In the genomic region with DNA sequence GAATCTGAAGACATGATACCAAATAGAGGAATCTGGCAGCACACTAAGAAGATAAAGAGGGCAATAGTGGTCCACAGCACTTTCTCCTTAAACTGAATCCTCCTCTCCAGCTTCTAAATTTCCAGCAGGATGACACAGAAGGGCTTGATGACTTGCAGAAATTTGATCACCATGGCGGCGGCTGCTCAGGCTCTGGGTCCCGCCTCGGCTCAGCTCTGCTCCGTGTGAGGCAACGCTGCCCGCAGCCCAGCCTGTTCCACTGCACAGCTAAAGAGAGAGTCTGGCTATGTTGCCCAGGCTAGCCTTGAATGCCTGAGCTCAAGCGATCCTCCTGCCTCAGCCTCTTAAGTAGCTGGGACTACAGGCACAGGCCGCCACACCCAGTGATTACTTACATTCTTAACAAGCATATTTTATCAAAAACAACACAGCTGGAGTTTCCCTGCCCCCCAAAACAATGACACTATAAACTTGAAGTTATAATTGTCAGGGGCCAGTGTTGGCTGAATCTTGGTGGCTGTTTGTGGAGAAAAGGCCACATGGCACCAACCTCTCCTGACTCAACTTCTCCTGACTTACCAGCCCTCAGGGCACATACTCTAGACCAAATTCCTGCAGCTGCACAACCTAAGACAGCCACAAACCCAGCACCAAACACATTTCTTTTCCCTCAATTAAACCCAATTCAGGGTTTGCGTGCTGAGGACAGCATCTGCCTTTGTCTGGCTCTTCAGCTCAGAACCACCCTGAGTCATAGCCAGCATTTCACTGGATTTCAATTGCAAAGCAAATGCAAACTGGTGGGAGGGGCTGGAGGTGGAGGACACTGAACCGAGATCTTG, we compare ENCODE assay signal across 11 cellular contexts. TPM values are rescaled to one million over a fixed set of nuclear protein-coding genes. Genes with fewer than 3 reads are reported as not detected.
DNase-seq lines count a peak whose midpoint lies in the region; ATAC-seq and TF ChIP-seq lines count a peak whose summit lies in the region.
"Had no signal": no experiment of that assay in that cellular context is flagged by ENCODE, and none has a peak within 500 bp of the region (broad histone marks: within the 10 kb centered on the region; RNA-seq: fewer than 3 reads in every experiment).

No MANE protein-coding gene starts in this region.

- intact Hi-C loops in mammary epithelial cell (cut with micrococcal nuclease): no loop called here
- intact Hi-C loops in heart right ventricle (cut with DNase I): no loop called here

- peak overlapping the region; percentile 55 for H2AK5ac ChIP-seq in mesenchymal stem cell (ENCODE audit: low read length, severe bottlenecking)

- H3K79me1 ChIP-seq in mesenchymal stem cell (replicated peaks; ENCODE audit: low read length, poor library complexity, severe bottlenecking): no peaks in the 10 kb centered on the region

- BruUV-seq in mammary epithelial cell (replicated peaks; lab: Mats Ljungman, UMichigan): no TSS peak

- no peak overlapping the region for H4K8ac ChIP-seq in mesenchymal stem cell (ENCODE audit: low read length)

- H2AFZ ChIP-seq in Loucy (ENCODE audit: low read length) (peak overlapping the region; percentile 72), mammary epithelial cell (ENCODE audit: low read depth, low read length) (peak overlapping the region; percentile 17), mesenchymal stem cell (ENCODE audit: low read depth, low read length) (peak overlapping the region; percentile 70)

- H3K79me2 ChIP-seq in Loucy (ENCODE audit: insufficient read depth, low read length): no peaks in the 10 kb centered on the region
- no peaks in the 10 kb centered on the region for H3K79me2 ChIP-seq in mammary epithelial cell (ENCODE audit: insufficient read depth, low read length)

- peaks cover 33% of the 10 kb centered on the region for H3K4me1 ChIP-seq in Loucy (ENCODE audit: insufficient read depth, low read length, poor library complexity, severe bottlenecking)
- peaks cover 8% of the 10 kb centered on the region for H3K4me1 ChIP-seq in mammary epithelial cell (ENCODE audit: insufficient read depth, low read length)
- H3K4me1 ChIP-seq in mesenchymal stem cell (ENCODE audit: control insufficient read depth, insufficient read depth, low read depth, low read length): peaks cover 10% of the 10 kb centered on the region
- H3K4me1 ChIP-seq in heart right ventricle: peaks cover 0 to 9% (median 0%) of the 10 kb centered on the region in 9 donors

- no peak overlapping the region for H3K4me3 Mint-ChIP-seq in stimulated activated naive B cell treated with anti-CD40 and anti-IgM and Interleukin-4, amounts not matched to agents 10 μg/mL and 1 μg/mL and 100 μg/mL, for 72 hours
- H3K4me3 Mint-ChIP-seq: stimulated activated naive CD8-positive, alpha-beta T cell treated with anti-CD3 and anti-CD28 coated beads, Interleukin-15, Interleukin-2, amounts not matched to agents 100 ng/mL and 50 ng/mL, for 24 hours; T-helper 2 cell treated with Interferon-gamma antibody and Interleukin-4, amounts not matched to agents 5 μg/mL and 100 μg/mL, for 36 hours had no signal

- TF ChIP-seq CTCF in Loucy (conservative IDR thresholded peaks at IDR 0.05; ENCODE audit: low read length): no peak
- TF ChIP-seq CTCF in mammary epithelial cell (conservative IDR thresholded peaks at IDR 0.05 in 1 of 2, IDR thresholded peaks at IDR 0.05 in 1 of 2; ENCODE audit: extremely low read depth in 1 of 2, insufficient read depth in 1 of 2, low read depth in 1 of 2, low read length in 2 of 2): no peak
- no peak for TF ChIP-seq CTCF in heart right ventricle (IDR thresholded peaks at IDR 0.05)

- H3K9me3 ChIP-seq in Loucy (ENCODE audit: insufficient read depth, low read depth, low read length) (peaks cover 5% of the 10 kb centered on the region; the same call in 1 of the 2 replicates), mammary epithelial cell (replicated peaks; ENCODE audit: insufficient read depth, low read length) (no peaks in the 10 kb centered on the region), mesenchymal stem cell (ENCODE audit: control insufficient read depth, low read length) (no peaks in the 10 kb centered on the region), heart right ventricle (no peaks in the 10 kb centered on the region)

- no peak overlapping the region for H2BK12ac ChIP-seq in mesenchymal stem cell (ENCODE audit: low read length in 2 of 2)

- no peaks in the 10 kb centered on the region for H3K9me3 Mint-ChIP-seq in stimulated activated naive B cell treated with anti-CD40 and anti-IgM and Interleukin-4, amounts not matched to agents 10 μg/mL and 1 μg/mL and 100 μg/mL, for 72 hours
- H3K9me3 Mint-ChIP-seq: stimulated activated naive CD8-positive, alpha-beta T cell treated with anti-CD3 and anti-CD28 coated beads, Interleukin-15, Interleukin-2, amounts not matched to agents 100 ng/mL and 50 ng/mL, for 24 hours; T-helper 2 cell treated with Interferon-gamma antibody and Interleukin-4, amounts not matched to agents 5 μg/mL and 100 μg/mL, for 36 hours had no signal

- H4K20me1 ChIP-seq in Loucy (ENCODE audit: insufficient read depth, low read length, poor library complexity, severe bottlenecking): no peaks in the 10 kb centered on the region
- no peaks in the 10 kb centered on the region for H4K20me1 ChIP-seq in mammary epithelial cell (ENCODE audit: insufficient read depth, low read length)

- H3K27me3 ChIP-seq in Loucy (ENCODE audit: insufficient read depth, low read length, poor library complexity, severe bottlenecking): no peaks in the 10 kb centered on the region
- peaks cover 4% of the 10 kb centered on the region for H3K27me3 ChIP-seq in mammary epithelial cell (ENCODE audit: insufficient read depth, low read length)
- peaks cover 0 to 12% of the 10 kb centered on the region in 2 experiments for H3K27me3 ChIP-seq in mesenchymal stem cell (ENCODE audit: control insufficient read depth in 1 of 2, insufficient read depth in 1 of 2, low read length in 2 of 2)
- H3K27me3 ChIP-seq in heart right ventricle: peaks cover 0 to 48% (median 13%) of the 10 kb centered on the region in 7 donors

- H3K4me3 ChIP-seq in Loucy (ENCODE audit: low read length, poor library complexity, severe bottlenecking): no peak overlapping the region
- no peak overlapping the region for H3K4me3 ChIP-seq in mammary epithelial cell (replicated peaks in 1 of 3; ENCODE audit: insufficient read depth in 1 of 3, low read depth in 2 of 3, low read length in 3 of 3)
- H3K4me3 ChIP-seq in mesenchymal stem cell (ENCODE audit: insufficient read depth in 1 of 2, low read depth in 1 of 2, low read length in 2 of 2): peak overlapping the region in 1 of 2 experiments; percentile 40
- no peak overlapping the region for H3K4me3 ChIP-seq in heart right ventricle

- no peak overlapping the region for H3K14ac ChIP-seq in mesenchymal stem cell (ENCODE audit: low read length in 2 of 2)

- 81% methylated on average over 11 of the region's 11 CpGs for WGBS in mammary epithelial cell (ENCODE audit: low coverage, missing lambda C conversion rate)
- 75% methylated on average over 11 of the region's 11 CpGs for WGBS in mesenchymal stem cell
- WGBS in heart right ventricle, 2 donors: 77 to 79% methylated on average over 11 of the region's 11 CpGs

- peaks cover 6 to 15% of the 10 kb centered on the region in 2 donors for H3K4me1 Mint-ChIP-seq in stimulated activated naive B cell treated with anti-CD40 and anti-IgM and Interleukin-4, amounts not matched to agents 10 μg/mL and 1 μg/mL and 100 μg/mL, for 72 hours

- no peaks in the 10 kb centered on the region for H3F3A ChIP-seq in Loucy (ENCODE audit: low read depth)

- H2BK5ac ChIP-seq in mesenchymal stem cell (ENCODE audit: low read depth, low read length, poor library complexity, severe bottlenecking): peak overlapping the region; percentile 24

- H3K9me2 ChIP-seq in Loucy (replicated peaks; ENCODE audit: low read depth, low read length): no peaks in the 10 kb centered on the region

- peak overlapping the region in 1 of 2 experiments; percentile 31 for H3K4ac ChIP-seq in mesenchymal stem cell (ENCODE audit: low read depth in 1 of 2, low read length in 2 of 2)

- peaks cover 6 to 7% of the 10 kb centered on the region in 2 donors for H3K27me3 Mint-ChIP-seq in stimulated activated naive B cell treated with anti-CD40 and anti-IgM and Interleukin-4, amounts not matched to agents 10 μg/mL and 1 μg/mL and 100 μg/mL, for 72 hours

- H4K91ac ChIP-seq in mesenchymal stem cell (ENCODE audit: low read length): peak overlapping the region; percentile 82

- H3K27ac ChIP-seq in mammary epithelial cell (ENCODE audit: insufficient read depth, low read depth, low read length) (no peak overlapping the region), mesenchymal stem cell (ENCODE audit: low read length, poor library complexity, severe bottlenecking) (peak overlapping the region; percentile 48), heart right ventricle (no peak overlapping the region)

- ATAC-seq in stimulated activated naive B cell treated with anti-CD40 and anti-IgM and Interleukin-4, amounts not matched to agents 10 μg/mL and 1 μg/mL and 100 μg/mL, for 72 hours (replicated peaks): no peak
- no peak for ATAC-seq in heart right ventricle

- CTCF ChIA-PET in mammary epithelial cell (lab: Charles Lee; ENCODE audit: low non-redundant PET): interaction anchor here (0.7 kb wide), 1 partner anchor 323 kb away, joined by 3 read pairs; no protein-coding TSS in a partner anchor

- H3K36me3 ChIP-seq in Loucy (ENCODE audit: insufficient read depth, low read length) (no peaks in the 10 kb centered on the region), mammary epithelial cell (ENCODE audit: insufficient read depth, low read length) (no peaks in the 10 kb centered on the region), mesenchymal stem cell (ENCODE audit: control insufficient read depth in 1 of 2, insufficient read depth in 2 of 2, low read depth in 1 of 2, low read length in 2 of 2) (no peaks in the 10 kb centered on the region), heart right ventricle (no peaks in the 10 kb centered on the region)

- no peak overlapping the region for H3K23ac ChIP-seq in mesenchymal stem cell (ENCODE audit: low read length in 2 of 2)

- no peaks in the 10 kb centered on the region for H3K36me3 Mint-ChIP-seq in stimulated activated naive B cell treated with anti-CD40 and anti-IgM and Interleukin-4, amounts not matched to agents 10 μg/mL and 1 μg/mL and 100 μg/mL, for 72 hours

- no peak overlapping the region for H3K27ac Mint-ChIP-seq in stimulated activated naive B cell treated with anti-CD40 and anti-IgM and Interleukin-4, amounts not matched to agents 10 μg/mL and 1 μg/mL and 100 μg/mL, for 72 hours
- H3K27ac Mint-ChIP-seq: stimulated activated naive CD8-positive, alpha-beta T cell treated with anti-CD3 and anti-CD28 coated beads, Interleukin-15, Interleukin-2, amounts not matched to agents 100 ng/mL and 50 ng/mL, for 24 hours; T-helper 2 cell treated with Interferon-gamma antibody and Interleukin-4, amounts not matched to agents 5 μg/mL and 100 μg/mL, for 36 hours had no signal

- DNase-seq in ELF-1 (ENCODE audit: low read depth, low spot score): peak; percentile 75
- peak; percentile 68 for DNase-seq in mammary epithelial cell
- DNase-seq in mesenchymal stem cell: peak; percentile 85
- no peak for DNase-seq in NCI-H1436 treated with DMSO at 0.1 percent for 48 hours (lab: John Stamatoyannopoulos, UW)
- DNase-seq in activated T-cell treated with anti-CD3 and anti-CD28 coated beads, Interleukin-2, amount 50 U/mL, for 1 hour: no peak
- no peak for DNase-seq in stimulated activated naive B cell treated with anti-CD40 and anti-IgM and Interleukin-4, amounts not matched to agents 10 μg/mL and 1 μg/mL and 100 μg/mL, for 72 hours
- no peak for DNase-seq in heart right ventricle
- DNase-seq: glutamatergic neuron had no signal

- H3K18ac ChIP-seq in mesenchymal stem cell (ENCODE audit: low read depth in 1 of 2, low read length in 2 of 2): peak overlapping the region in 1 of 2 experiments; percentile 17

- dilution Hi-C loops in mammary epithelial cell (cut with HindIII; ENCODE audit: low sequenced_read_pairs): no loop called here

- H3K4me2 ChIP-seq in Loucy (ENCODE audit: low read depth, low read length, poor library complexity, severe bottlenecking): no peak overlapping the region
- H3K4me2 ChIP-seq in mammary epithelial cell (ENCODE audit: insufficient read depth, low read depth, low read length): no peak overlapping the region
- peak overlapping the region; percentile 0 for H3K4me2 ChIP-seq in mesenchymal stem cell (ENCODE audit: low read length, poor library complexity, severe bottlenecking)

- H3K9ac ChIP-seq in Loucy (ENCODE audit: low read depth, low read length, poor library complexity, severe bottlenecking) (peak overlapping the region; percentile 15), mammary epithelial cell (ENCODE audit: insufficient read depth, low read length) (no peak overlapping the region), mesenchymal stem cell (ENCODE audit: low read length) (peak overlapping the region; percentile 68)

- no peak overlapping the region for H2BK120ac ChIP-seq in mesenchymal stem cell (ENCODE audit: low read depth, low read length)

- no peak overlapping the region for H2BK15ac ChIP-seq in mesenchymal stem cell (ENCODE audit: low read depth, poor library complexity, severe bottlenecking)

- in situ Hi-C loops in mammary epithelial cell (cut with MboI; ENCODE audit: low sequenced_read_pairs in 2 of 2): no loop called here

RNA-seq across cellular contexts. Expression of a gene that starts 11.6 kb away (rescaled TPM):
- total RNA-seq in mammary epithelial cell (10 to 100 TPM; 40.4 to 56.8 TPM), heart right ventricle (10 to 100 TPM; 26.3 to 37.7 (median 30.4) TPM)
- polyA plus RNA-seq in mammary epithelial cell (32.9 TPM), heart right ventricle (10 to 100 TPM in 1 of 2 donors, 1 to 10 TPM in 1; 8.0 to 17.5 TPM)
- 79.5 TPM for polyA minus RNA-seq in mammary epithelial cell
- polyA plus RNA-seq in mesenchymal stem cell (2013, experiment 1 of 2): 29.1 TPM
- polyA plus RNA-seq in mesenchymal stem cell (2013, experiment 2 of 2): 28.8 TPM

Comparison
In these comparisons a context has a peak if more than half of its experiments do, and no peak if none do; other contexts are left out.
1. DNase-seq: peak in ELF-1 (single experiment), mammary epithelial cell (single experiment) and mesenchymal stem cell (single experiment); none in NCI-H1436 treated with DMSO at 0.1 percent for 48 hours (single experiment), activated T-cell treated with anti-CD3 and anti-CD28 coated beads, Interleukin-2, amount 50 U/mL, for 1 hour (single experiment), stimulated activated naive B cell treated with anti-CD40 and anti-IgM and Interleukin-4, amounts not matched to agents 10 μg/mL and 1 μg/mL and 100 μg/mL, for 72 hours (single experiment) and heart right ventricle (0 of 2).
2. H2AFZ ChIP-seq: peak in every context shown above with its lines; median percentile 72 in Loucy; 70 in mesenchymal stem cell; 17 in mammary epithelial cell.